ENCODE assay signal across 8 cellular contexts in the genomic region with DNA sequence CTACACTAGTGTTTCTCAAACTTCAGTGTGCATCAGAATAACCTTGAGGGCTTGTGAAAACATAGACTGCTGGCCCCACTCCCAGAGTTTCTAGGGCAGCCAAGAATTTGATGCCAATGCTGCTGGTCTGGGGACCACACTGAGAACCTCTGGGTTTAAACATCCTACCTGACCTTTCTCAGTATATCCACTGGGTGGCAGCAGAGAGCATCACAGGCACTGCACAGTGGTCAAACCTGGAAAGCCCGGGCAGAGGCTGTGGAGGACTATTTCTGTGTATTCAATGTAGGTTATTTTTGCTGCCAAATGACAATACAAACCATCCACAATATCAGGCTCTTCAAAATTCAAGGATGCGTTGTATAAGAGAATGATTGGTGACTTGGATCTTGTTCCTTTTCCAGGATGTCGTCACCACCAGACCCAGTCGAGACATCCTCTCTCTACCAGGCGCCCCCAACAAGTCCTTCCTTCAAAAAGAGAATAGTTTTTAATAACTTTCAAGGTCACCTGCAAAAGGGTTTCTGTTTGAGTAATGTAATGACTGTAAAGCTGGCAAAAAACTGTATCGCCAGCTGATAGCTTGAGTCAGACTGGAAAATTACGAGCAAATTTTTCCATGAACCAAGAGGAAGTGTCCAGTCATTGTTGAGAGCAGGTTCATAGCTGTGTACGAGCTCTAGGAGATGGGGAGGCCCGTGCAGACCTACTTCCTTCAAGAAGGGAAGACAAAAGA. TPM values are rescaled to one million over a fixed set of nuclear protein-coding genes. Genes with fewer than 3 reads are reported as not detected.
DNase-seq lines count a peak whose midpoint lies in the region; ATAC-seq, FAIRE-seq and TF ChIP-seq lines count a peak whose summit lies in the region.

No MANE protein-coding gene starts in this region.

- H3K4me3 Mint-ChIP-seq in activated naive CD8-positive, alpha-beta T cell treated with anti-CD3 and anti-CD28 coated beads, Interleukin-2, amount 10 ng/mL, durations not matched to agents 7 days and 5 days = no peak overlapping the region

- peak overlapping the region in 5 of 12 donors; percentile 1 to 36 (median 18) for H3K4me3 ChIP-seq in heart left ventricle

- peak; percentile 57 for FAIRE-seq in GM12891 (lab: Jason Lieb, UNC)

- no peaks in the 10 kb centered on the region for H3K36me3 ChIP-seq in heart left ventricle

- ATAC-seq in HG02610 (IDR thresholded peaks at IDR 0.05; ENCODE audit: unreplicated experiment) (peak; percentile 69), heart left ventricle (peak; percentile 84 to 92 (median 88)), HG03439 (IDR thresholded peaks at IDR 0.05; ENCODE audit: unreplicated experiment) (no peak)
- peak; percentile 69 for ATAC-seq in activated naive CD8-positive, alpha-beta T cell treated with anti-CD3 and anti-CD28 coated beads, Interleukin-2, amount 10 ng/mL, durations not matched to agents 7 days and 5 days (ENCODE audit: low read depth)

- no peak overlapping the region for H3K27ac Mint-ChIP-seq in activated naive CD8-positive, alpha-beta T cell treated with anti-CD3 and anti-CD28 coated beads, Interleukin-2, amount 10 ng/mL, durations not matched to agents 7 days and 5 days

- H3K36me3 Mint-ChIP-seq in activated naive CD8-positive, alpha-beta T cell treated with anti-CD3 and anti-CD28 coated beads, Interleukin-2, amount 10 ng/mL, durations not matched to agents 7 days and 5 days = no peaks in the 10 kb centered on the region

- peaks cover 7% of the 10 kb centered on the region for H3K27me3 Mint-ChIP-seq in activated naive CD8-positive, alpha-beta T cell treated with anti-CD3 and anti-CD28 coated beads, Interleukin-2, amount 10 ng/mL, durations not matched to agents 7 days and 5 days

- H3K9me3 ChIP-seq in heart left ventricle = no peaks in the 10 kb centered on the region

- DNase-seq in GM12891 (ENCODE audit: insufficient read length, low spot score) = peak; percentile 35
- peak; percentile 30 for DNase-seq in NCI-H1092 (lab: John Stamatoyannopoulos, UW)
- DNase-seq in SW480 (ENCODE audit: low spot score) = peak; percentile 76
- DNase-seq in activated naive CD8-positive, alpha-beta T cell treated with anti-CD3 and anti-CD28 coated beads, Interleukin-2, amount 10 ng/mL, durations not matched to agents 7 days and 5 days = peak; percentile 39
- peak; percentile 70 to 82 (median 80) for DNase-seq in heart left ventricle
- peak; percentile 73 for DNase-seq in retina

- TF ChIP-seq CTCF in heart left ventricle (IDR thresholded peaks at IDR 0.05) = peak; percentile 84 to 97 (median 93)

- H3K27ac ChIP-seq in heart left ventricle = peak overlapping the region; percentile 6 to 82 (median 72)

- POLR2A ChIA-PET in activated naive CD8-positive, alpha-beta T cell treated with anti-CD3 and anti-CD28 coated beads, Interleukin-2, amount 10 ng/mL, durations not matched to agents 7 days and 5 days (lab: Charles Lee) = no interaction called here

- H3K4me1 ChIP-seq in heart left ventricle = peaks cover 0 to 36% (median 20%) of the 10 kb centered on the region in 12 donors

- TF ChIP-seq POLR2A in GM12891 (IDR thresholded peaks at IDR 0.05; ENCODE audit: low read depth, low read length) (no peak), heart left ventricle (IDR thresholded peaks at IDR 0.05) (no peak)

- WGBS in heart left ventricle, 4 donors = 18 to 23% (median 20%) methylated on average over 9 of the region's 9 CpGs

- H3K27me3 ChIP-seq in heart left ventricle = no peaks in the 10 kb centered on the region

- H3K9me3 Mint-ChIP-seq in activated naive CD8-positive, alpha-beta T cell treated with anti-CD3 and anti-CD28 coated beads, Interleukin-2, amount 10 ng/mL, durations not matched to agents 7 days and 5 days = no peaks in the 10 kb centered on the region

- intact Hi-C loops in heart left ventricle (cut with DNase I) = loop anchor here in 9 of 10 donors (2.0 to 10.0 kb wide), 23 partner anchors 32 to 624 kb away; a partner anchor contains a TSS

- peaks cover 17% of the 10 kb centered on the region for H3K4me1 Mint-ChIP-seq in activated naive CD8-positive, alpha-beta T cell treated with anti-CD3 and anti-CD28 coated beads, Interleukin-2, amount 10 ng/mL, durations not matched to agents 7 days and 5 days

TF ChIP-seq in GM12891, 5 proteins besides CTCF, POLR2A, EP300 and RAD21:
- TF ChIP-seq POU2F2 (IDR thresholded peaks at IDR 0.05; ENCODE audit: low read depth, low read length) = no peak
- TF ChIP-seq POLR2AphosphoS5 (IDR thresholded peaks at IDR 0.05; ENCODE audit: low read depth, low read length) = no peak
- TF ChIP-seq PAX5 (IDR thresholded peaks at IDR 0.05; ENCODE audit: insufficient read depth, low read length, severe bottlenecking) = no peak
- TF ChIP-seq SPI1 (IDR thresholded peaks at IDR 0.05; ENCODE audit: low read depth, low read length) = peak; percentile 60

RNA-seq across cellular contexts. Expression of a gene that starts 30.6 kb away (rescaled TPM):
- not detected for polyA plus RNA-seq in GM12891 (2012; ENCODE audit: low read depth, missing spikeins)
- total RNA-seq in activated naive CD8-positive, alpha-beta T cell treated with anti-CD3 and anti-CD28 coated beads, Interleukin-2, amount 10 ng/mL, durations not matched to agents 7 days and 5 days = not detected
- 1,000 to 10,000 TPM in 2 of 9 donors, 100 to 1,000 TPM in 7; 359 to 1,065 (median 670) TPM for total RNA-seq in heart left ventricle
- polyA plus RNA-seq in heart left ventricle = 100 to 1,000 TPM; 280 to 506 TPM

Comparison
In these comparisons a context has a peak if more than half of its experiments do, and no peak if none do; other contexts are left out.
1. DNase-seq: peak in every context shown above with its lines; median percentile 80 in heart left ventricle; 76 in SW480; 73 in retina; 39 in activated naive CD8-positive, alpha-beta T cell treated with anti-CD3 and anti-CD28 coated beads, Interleukin-2, amount 10 ng/mL, durations not matched to agents 7 days and 5 days; 35 in GM12891; 30 in NCI-H1092.
2. RNA of a gene that starts 30.6 kb away (total RNA-seq): 359 to 1,065 TPM in heart left ventricle; not detected in activated naive CD8-positive, alpha-beta T cell treated with anti-CD3 and anti-CD28 coated beads, Interleukin-2, amount 10 ng/mL, durations not matched to agents 7 days and 5 days; every median in the first group is over 100 times any median in the second.